Comparison of ENCODE assay signal across 19 cellular contexts in genomic region chrX:63889001-63889400, GRCh38.
DNase-seq lines count a peak whose midpoint lies in the region; ATAC-seq, FAIRE-seq and TF ChIP-seq lines count a peak whose summit lies in the region.
"Had no signal": no experiment of that assay in that cellular context is flagged by ENCODE, and none has a peak within 500 bp of the region (broad histone marks: within the 10 kb centered on the region; RNA-seq: fewer than 3 reads in every experiment).

No MANE protein-coding gene starts in this region.

- no peaks in the 10 kb centered on the region for H3K27me3 ChIP-seq in BJ (ENCODE audit: control insufficient read depth, insufficient read depth, low read length)
- H3K27me3 ChIP-seq in bronchial epithelial cell (ENCODE audit: control insufficient read depth, insufficient read depth, low read length) = no peaks in the 10 kb centered on the region

- CTCF ChIA-PET in BJ (lab: Yijun Ruan, JAX) = no interaction called here

- no peak for ATAC-seq in GM19395 (IDR thresholded peaks at IDR 0.05; ENCODE audit: unreplicated experiment)
- ATAC-seq: activated CD4-positive, alpha-beta T cell treated with anti-CD3 and anti-CD28 coated beads for 36 hours had no signal

- DNase-seq in BJ (ENCODE audit: low read depth) (peak; percentile 62), LHCN-M2 (ENCODE audit: low read depth) (peak; percentile 65), bronchial epithelial cell (ENCODE audit: low read depth) (peak; percentile 62), kidney tubule cell (ENCODE audit: low spot score) (peak; percentile 70), T-helper 2 cell (no peak), SKM-1 (lab: John Stamatoyannopoulos, UW; ENCODE audit: unreplicated experiment) (no peak), DMS153 treated with DMSO at 0.1 percent for 48 hours (lab: John Stamatoyannopoulos, UW; ENCODE audit: unreplicated experiment) (no peak)
- DNase-seq: activated CD4-positive, alpha-beta T cell treated with anti-CD3 and anti-CD28 coated beads for 36 hours; activated naive CD4-positive, alpha-beta T cell treated with anti-CD3 and anti-CD28 coated beads for 36 hours; activated T-cell treated with anti-CD3 and anti-CD28 coated beads for 4 hours; foreskin melanocyte; GOT3; KBM-7; NCI-H1048; NCI-H2081; NCI-H524 treated with DMSO at 0.1 percent for 48 hours; stimulated activated CD4-positive, alpha-beta T cell treated with anti-CD3 and anti-CD28 coated beads, Interleukin-4, amount 100 ng/mL, for 1 hour had no signal

- no peak overlapping the region for H3K4me3 ChIP-seq in BJ (ENCODE audit: low read depth, low read length)
- H3K4me3 ChIP-seq in bronchial epithelial cell (ENCODE audit: low read depth, low read length) = no peak overlapping the region
- H3K4me3 ChIP-seq: skin epidermis had no signal

- H3K36me3 ChIP-seq in BJ (ENCODE audit: control insufficient read depth, insufficient read depth, low read length) (no peaks in the 10 kb centered on the region), bronchial epithelial cell (ENCODE audit: control insufficient read depth, insufficient read depth, low read length) (no peaks in the 10 kb centered on the region)

- POLR2A ChIA-PET in BJ (lab: Charles Lee) = no interaction called here

- TF ChIP-seq CTCF in BJ (IDR thresholded peaks at IDR 0.05; ENCODE audit: insufficient read depth, low read depth, low read length) (no peak), bronchial epithelial cell (IDR thresholded peaks at IDR 0.05; ENCODE audit: insufficient read depth, low read length, severe bottlenecking) (no peak)

- no peak for FAIRE-seq in bronchial epithelial cell (lab: Jason Lieb, UNC)

Comparison
In these comparisons a context has a peak if more than half of its experiments do, and no peak if none do; other contexts are left out.
1. DNase-seq: peak in BJ (single experiment), LHCN-M2 (single experiment), bronchial epithelial cell (single experiment) and kidney tubule cell (single experiment); none in T-helper 2 cell (0 of 5), SKM-1 (single experiment) and DMS153 treated with DMSO at 0.1 percent for 48 hours (single experiment).